8 cellular contexts compared by ENCODE assay signal in genomic region chr17:27805520-27806146, GRCh38. TPM values are rescaled to one million over a fixed set of nuclear protein-coding genes. Genes with fewer than 3 reads are reported as not detected.
DNase-seq lines count a peak whose midpoint lies in the region; ATAC-seq, FAIRE-seq and TF ChIP-seq lines count a peak whose summit lies in the region.

No MANE protein-coding gene starts in this region.

- H3K27me3 ChIP-seq in heart left ventricle, result no peaks in the 10 kb centered on the region

- H3K27me3 Mint-ChIP-seq in activated naive CD8-positive, alpha-beta T cell treated with anti-CD3 and anti-CD28 coated beads, Interleukin-2, amount 10 ng/mL, durations not matched to agents 7 days and 5 days, result peaks cover 2% of the 10 kb centered on the region
- peaks cover 6% of the 10 kb centered on the region for H3K27me3 Mint-ChIP-seq in type B pancreatic cell

- TF ChIP-seq CTCF in heart left ventricle (IDR thresholded peaks at IDR 0.05), result peak; percentile 70 to 89 (median 82)
- TF ChIP-seq CTCF in type B pancreatic cell (conservative IDR thresholded peaks at IDR 0.05), result peak; percentile 90

- 2 to 3% (median 2%) methylated on average over 12 to 14 of the region's 14 CpGs for WGBS in heart left ventricle, 4 donors

- no peaks in the 10 kb centered on the region for H3K9me3 Mint-ChIP-seq in activated naive CD8-positive, alpha-beta T cell treated with anti-CD3 and anti-CD28 coated beads, Interleukin-2, amount 10 ng/mL, durations not matched to agents 7 days and 5 days
- peaks cover 6% of the 10 kb centered on the region for H3K9me3 Mint-ChIP-seq in type B pancreatic cell

- peaks cover 0 to 4% (median 0%) of the 10 kb centered on the region in 12 donors for H3K9me3 ChIP-seq in heart left ventricle

- intact Hi-C loops in heart left ventricle (cut with DNase I) (loop anchor here (1.0 to 10.0 kb wide), 8 partner anchors 73 to 449 kb away; no protein-coding TSS in a partner anchor), posterior vena cava (cut with DNase I) (no loop called here)

- ATAC-seq in activated naive CD8-positive, alpha-beta T cell treated with anti-CD3 and anti-CD28 coated beads, Interleukin-2, amount 10 ng/mL, durations not matched to agents 7 days and 5 days (ENCODE audit: low read depth), result peak; percentile 38
- ATAC-seq in heart left ventricle, result peak; percentile 86 to 94 (median 91)

- POLR2A ChIA-PET in activated naive CD8-positive, alpha-beta T cell treated with anti-CD3 and anti-CD28 coated beads, Interleukin-2, amount 10 ng/mL, durations not matched to agents 7 days and 5 days (lab: Charles Lee), result interaction anchor here (1.1 to 3.0 kb wide), 4 partner anchors 70 to 88 kb away, joined by 3 to 44 read pairs (median 22); partner anchors contain the start of gene LYRM9

- peak; percentile 92 for DNase-seq in DMS53 treated with DMSO at 0.1 percent for 48 hours (lab: John Stamatoyannopoulos, UW; ENCODE audit: unreplicated experiment)
- peak; percentile 77 for DNase-seq in H54 (ENCODE audit: insufficient read length, low spot score)
- DNase-seq in NCI-H1048 (lab: John Stamatoyannopoulos, UW), result peak; percentile 16
- DNase-seq in SKM-1 treated with dmso at 0.1 percent for 144 hours (lab: John Stamatoyannopoulos, UW; ENCODE audit: unreplicated experiment), result peak; percentile 71
- DNase-seq in activated naive CD8-positive, alpha-beta T cell treated with anti-CD3 and anti-CD28 coated beads, Interleukin-2, amount 10 ng/mL, durations not matched to agents 7 days and 5 days, result peak; percentile 79
- DNase-seq in heart left ventricle, result peak; percentile 80 to 86 (median 82)
- peak; percentile 92 for DNase-seq in posterior vena cava (ENCODE audit: low spot score)
- DNase-seq in type B pancreatic cell (ENCODE audit: extremely low spot score, unreplicated experiment), result peak; percentile 79

- peak overlapping the region in 10 of 12 donors; percentile 16 to 51 (median 40) for H3K4me3 ChIP-seq in heart left ventricle

- peaks cover 15% of the 10 kb centered on the region for H3K36me3 Mint-ChIP-seq in activated naive CD8-positive, alpha-beta T cell treated with anti-CD3 and anti-CD28 coated beads, Interleukin-2, amount 10 ng/mL, durations not matched to agents 7 days and 5 days
- no peaks in the 10 kb centered on the region for H3K36me3 Mint-ChIP-seq in type B pancreatic cell

- peak overlapping the region; percentile 71 for H3K4me3 Mint-ChIP-seq in activated naive CD8-positive, alpha-beta T cell treated with anti-CD3 and anti-CD28 coated beads, Interleukin-2, amount 10 ng/mL, durations not matched to agents 7 days and 5 days
- peak overlapping the region; percentile 84 for H3K4me3 Mint-ChIP-seq in type B pancreatic cell

- H3K27ac ChIP-seq in heart left ventricle, result peak overlapping the region in 3 of 12 donors; percentile 41 to 53 (median 49)

- no peaks in the 10 kb centered on the region for H3K36me3 ChIP-seq in heart left ventricle

- no peak for FAIRE-seq in H54 (lab: Jason Lieb, UNC)

- TF ChIP-seq POLR2A in H54 (IDR thresholded peaks at IDR 0.05; ENCODE audit: low read depth, low read length), result no peak
- TF ChIP-seq POLR2A in heart left ventricle (IDR thresholded peaks at IDR 0.05), result no peak

- H3K4me1 Mint-ChIP-seq in activated naive CD8-positive, alpha-beta T cell treated with anti-CD3 and anti-CD28 coated beads, Interleukin-2, amount 10 ng/mL, durations not matched to agents 7 days and 5 days, result peaks cover 40% of the 10 kb centered on the region
- peaks cover 8% of the 10 kb centered on the region for H3K4me1 Mint-ChIP-seq in type B pancreatic cell (ENCODE audit: unreplicated experiment)

- H3K4me1 ChIP-seq in heart left ventricle, result peaks cover 0 to 31% (median 5%) of the 10 kb centered on the region in 12 donors

- H3K27ac Mint-ChIP-seq in activated naive CD8-positive, alpha-beta T cell treated with anti-CD3 and anti-CD28 coated beads, Interleukin-2, amount 10 ng/mL, durations not matched to agents 7 days and 5 days, result peak overlapping the region; percentile 93
- H3K27ac Mint-ChIP-seq in type B pancreatic cell, result peak overlapping the region; percentile 85

RNA-seq across cellular contexts. Expression of gene NOS2, which starts 5.3 kb away (rescaled TPM):
- under 1 TPM; 0.09 to 0.30 TPM for total RNA-seq in activated naive CD8-positive, alpha-beta T cell treated with anti-CD3 and anti-CD28 coated beads, Interleukin-2, amount 10 ng/mL, durations not matched to agents 7 days and 5 days
- total RNA-seq in heart left ventricle (1 to 10 TPM in 1 of 9 donors, under 1 TPM in 8; 0.07 to 2.2 (median 0.20) TPM), posterior vena cava (under 1 TPM; 0.33 to 0.51 TPM), type B pancreatic cell (ENCODE audit: low replicate concordance) (1.1 and 7.6 TPM in 2 replicates)
- under 1 TPM in 1 of 2 donors, not detected in 1; 0.10 TPM for polyA plus RNA-seq in heart left ventricle

Comparison
In these comparisons a context has a peak if more than half of its experiments do, and no peak if none do; other contexts are left out.
1. DNase-seq: peak in every context shown above with its lines; median percentile 92 in DMS53 treated with DMSO at 0.1 percent for 48 hours; 92 in posterior vena cava; 82 in heart left ventricle; 79 in activated naive CD8-positive, alpha-beta T cell treated with anti-CD3 and anti-CD28 coated beads, Interleukin-2, amount 10 ng/mL, durations not matched to agents 7 days and 5 days; 79 in type B pancreatic cell; 77 in H54; 71 in SKM-1 treated with dmso at 0.1 percent for 144 hours; 16 in NCI-H1048.
2. intact Hi-C loops: an anchor here in heart left ventricle (1.0 to 10.0 kb wide); none called in posterior vena cava.